ENCODE assay signal across 1 cellular context in the genomic region with DNA sequence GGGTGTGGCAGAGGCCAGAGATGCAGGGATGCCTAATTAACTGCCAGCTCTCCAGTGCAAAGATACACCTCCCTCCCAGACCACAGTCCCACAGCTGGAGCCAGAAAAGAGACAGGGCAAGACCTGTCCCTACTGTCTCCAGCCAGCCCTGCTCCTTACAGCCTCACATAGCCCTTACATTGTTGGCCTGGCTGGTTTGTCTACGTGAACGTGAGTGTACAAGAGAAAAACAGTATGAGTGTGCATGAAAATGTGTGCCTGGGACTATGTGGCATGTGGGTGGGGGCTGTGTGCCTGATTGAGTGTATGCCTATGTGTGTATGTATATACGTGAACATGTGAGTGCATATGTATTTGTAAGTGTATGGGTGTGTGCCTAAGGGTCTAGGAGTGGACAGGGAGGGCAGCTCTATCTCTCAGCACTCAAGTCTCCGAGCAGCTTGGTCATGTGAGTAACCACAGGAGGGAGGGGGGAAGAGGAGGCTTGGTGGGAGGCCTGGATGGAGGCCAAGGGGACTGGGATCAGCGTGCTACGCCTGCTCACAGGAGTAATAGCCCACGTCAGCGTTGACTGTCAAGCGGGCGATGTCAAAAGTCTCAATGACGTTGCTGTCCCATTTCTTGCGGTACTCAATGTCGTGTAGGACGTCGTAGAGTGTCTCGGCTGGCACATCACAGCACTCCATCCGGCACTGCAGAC.
A peak's percentile ranks its signal among the peaks of the same experiment; 100 is the strongest.
TF ChIP-seq lines count a peak whose summit lies in the region.

No MANE protein-coding gene starts in this region.

TF ChIP-seq in K562, 482 proteins besides CTCF, POLR2A, EP300 and RAD21 (continued from another document and continues in another):
- TF ChIP-seq MGA (IDR thresholded peaks at IDR 0.05) (peak; percentile 84), TFAP4 (CRISPR knock-in tag; IDR thresholded peaks at IDR 0.05; ENCODE audit: borderline replicate concordance) (peak; percentile 76; the same call in 1 of the 2 replicates), MEF2D (tag; conservative IDR thresholded peaks at IDR 0.05; ENCODE audit: low read depth) (peak; percentile 32; the same call in 1 of the 2 replicates), ZNF12 (CRISPR knock-in tag; IDR thresholded peaks at IDR 0.05) (peak; percentile 87), NRF1 (conservative IDR thresholded peaks at IDR 0.05 in 1 of 2, IDR thresholded peaks at IDR 0.05 in 1 of 2) (peak; percentile 83 to 87), L3MBTL2 (IDR thresholded peaks at IDR 0.05) (peak; percentile 87), ZBTB2 (IDR thresholded peaks at IDR 0.05) (peak; percentile 34; the same call in 1 of the 2 replicates), KDM2B (CRISPR knock-in tag; IDR thresholded peaks at IDR 0.05) (no peak), NFATC3 (IDR thresholded peaks at IDR 0.05) (no peak), GATAD2B (IDR thresholded peaks at IDR 0.05; ENCODE audit: borderline replicate concordance) (no peak), STAG1 (CRISPR knock-in tag; IDR thresholded peaks at IDR 0.05; ENCODE audit: borderline replicate concordance) (no peak), MTF1 (CRISPR knock-in tag; IDR thresholded peaks at IDR 0.05; ENCODE audit: borderline replicate concordance) (no peak), CXXC5 (CRISPR knock-in tag; IDR thresholded peaks at IDR 0.05) (peak; percentile 84), EP400 (IDR thresholded peaks at IDR 0.05) (peak; percentile 48; the same call in 1 of the 2 replicates), ZNF316 (IDR thresholded peaks at IDR 0.05) (peak; percentile 57)
- TF ChIP-seq, protein P1, sequence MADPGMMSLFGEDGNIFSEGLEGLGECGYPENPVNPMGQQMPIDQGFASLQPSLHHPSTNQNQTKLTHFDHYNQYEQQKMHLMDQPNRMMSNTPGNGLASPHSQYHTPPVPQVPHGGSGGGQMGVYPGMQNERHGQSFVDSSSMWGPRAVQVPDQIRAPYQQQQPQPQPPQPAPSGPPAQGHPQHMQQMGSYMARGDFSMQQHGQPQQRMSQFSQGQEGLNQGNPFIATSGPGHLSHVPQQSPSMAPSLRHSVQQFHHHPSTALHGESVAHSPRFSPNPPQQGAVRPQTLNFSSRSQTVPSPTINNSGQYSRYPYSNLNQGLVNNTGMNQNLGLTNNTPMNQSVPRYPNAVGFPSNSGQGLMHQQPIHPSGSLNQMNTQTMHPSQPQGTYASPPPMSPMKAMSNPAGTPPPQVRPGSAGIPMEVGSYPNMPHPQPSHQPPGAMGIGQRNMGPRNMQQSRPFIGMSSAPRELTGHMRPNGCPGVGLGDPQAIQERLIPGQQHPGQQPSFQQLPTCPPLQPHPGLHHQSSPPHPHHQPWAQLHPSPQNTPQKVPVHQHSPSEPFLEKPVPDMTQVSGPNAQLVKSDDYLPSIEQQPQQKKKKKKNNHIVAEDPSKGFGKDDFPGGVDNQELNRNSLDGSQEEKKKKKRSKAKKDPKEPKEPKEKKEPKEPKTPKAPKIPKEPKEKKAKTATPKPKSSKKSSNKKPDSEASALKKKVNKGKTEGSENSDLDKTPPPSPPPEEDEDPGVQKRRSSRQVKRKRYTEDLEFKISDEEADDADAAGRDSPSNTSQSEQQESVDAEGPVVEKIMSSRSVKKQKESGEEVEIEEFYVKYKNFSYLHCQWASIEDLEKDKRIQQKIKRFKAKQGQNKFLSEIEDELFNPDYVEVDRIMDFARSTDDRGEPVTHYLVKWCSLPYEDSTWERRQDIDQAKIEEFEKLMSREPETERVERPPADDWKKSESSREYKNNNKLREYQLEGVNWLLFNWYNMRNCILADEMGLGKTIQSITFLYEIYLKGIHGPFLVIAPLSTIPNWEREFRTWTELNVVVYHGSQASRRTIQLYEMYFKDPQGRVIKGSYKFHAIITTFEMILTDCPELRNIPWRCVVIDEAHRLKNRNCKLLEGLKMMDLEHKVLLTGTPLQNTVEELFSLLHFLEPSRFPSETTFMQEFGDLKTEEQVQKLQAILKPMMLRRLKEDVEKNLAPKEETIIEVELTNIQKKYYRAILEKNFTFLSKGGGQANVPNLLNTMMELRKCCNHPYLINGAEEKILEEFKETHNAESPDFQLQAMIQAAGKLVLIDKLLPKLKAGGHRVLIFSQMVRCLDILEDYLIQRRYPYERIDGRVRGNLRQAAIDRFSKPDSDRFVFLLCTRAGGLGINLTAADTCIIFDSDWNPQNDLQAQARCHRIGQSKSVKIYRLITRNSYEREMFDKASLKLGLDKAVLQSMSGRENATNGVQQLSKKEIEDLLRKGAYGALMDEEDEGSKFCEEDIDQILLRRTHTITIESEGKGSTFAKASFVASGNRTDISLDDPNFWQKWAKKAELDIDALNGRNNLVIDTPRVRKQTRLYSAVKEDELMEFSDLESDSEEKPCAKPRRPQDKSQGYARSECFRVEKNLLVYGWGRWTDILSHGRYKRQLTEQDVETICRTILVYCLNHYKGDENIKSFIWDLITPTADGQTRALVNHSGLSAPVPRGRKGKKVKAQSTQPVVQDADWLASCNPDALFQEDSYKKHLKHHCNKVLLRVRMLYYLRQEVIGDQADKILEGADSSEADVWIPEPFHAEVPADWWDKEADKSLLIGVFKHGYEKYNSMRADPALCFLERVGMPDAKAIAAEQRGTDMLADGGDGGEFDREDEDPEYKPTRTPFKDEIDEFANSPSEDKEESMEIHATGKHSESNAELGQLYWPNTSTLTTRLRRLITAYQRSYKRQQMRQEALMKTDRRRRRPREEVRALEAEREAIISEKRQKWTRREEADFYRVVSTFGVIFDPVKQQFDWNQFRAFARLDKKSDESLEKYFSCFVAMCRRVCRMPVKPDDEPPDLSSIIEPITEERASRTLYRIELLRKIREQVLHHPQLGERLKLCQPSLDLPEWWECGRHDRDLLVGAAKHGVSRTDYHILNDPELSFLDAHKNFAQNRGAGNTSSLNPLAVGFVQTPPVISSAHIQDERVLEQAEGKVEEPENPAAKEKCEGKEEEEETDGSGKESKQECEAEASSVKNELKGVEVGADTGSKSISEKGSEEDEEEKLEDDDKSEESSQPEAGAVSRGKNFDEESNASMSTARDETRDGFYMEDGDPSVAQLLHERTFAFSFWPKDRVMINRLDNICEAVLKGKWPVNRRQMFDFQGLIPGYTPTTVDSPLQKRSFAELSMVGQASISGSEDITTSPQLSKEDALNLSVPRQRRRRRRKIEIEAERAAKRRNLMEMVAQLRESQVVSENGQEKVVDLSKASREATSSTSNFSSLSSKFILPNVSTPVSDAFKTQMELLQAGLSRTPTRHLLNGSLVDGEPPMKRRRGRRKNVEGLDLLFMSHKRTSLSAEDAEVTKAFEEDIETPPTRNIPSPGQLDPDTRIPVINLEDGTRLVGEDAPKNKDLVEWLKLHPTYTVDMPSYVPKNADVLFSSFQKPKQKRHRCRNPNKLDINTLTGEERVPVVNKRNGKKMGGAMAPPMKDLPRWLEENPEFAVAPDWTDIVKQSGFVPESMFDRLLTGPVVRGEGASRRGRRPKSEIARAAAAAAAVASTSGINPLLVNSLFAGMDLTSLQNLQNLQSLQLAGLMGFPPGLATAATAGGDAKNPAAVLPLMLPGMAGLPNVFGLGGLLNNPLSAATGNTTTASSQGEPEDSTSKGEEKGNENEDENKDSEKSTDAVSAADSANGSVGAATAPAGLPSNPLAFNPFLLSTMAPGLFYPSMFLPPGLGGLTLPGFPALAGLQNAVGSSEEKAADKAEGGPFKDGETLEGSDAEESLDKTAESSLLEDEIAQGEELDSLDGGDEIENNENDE (IDR thresholded peaks at IDR 0.05; ENCODE audit: low read depth, low read length) = no peak
- TF ChIP-seq, protein P2, sequence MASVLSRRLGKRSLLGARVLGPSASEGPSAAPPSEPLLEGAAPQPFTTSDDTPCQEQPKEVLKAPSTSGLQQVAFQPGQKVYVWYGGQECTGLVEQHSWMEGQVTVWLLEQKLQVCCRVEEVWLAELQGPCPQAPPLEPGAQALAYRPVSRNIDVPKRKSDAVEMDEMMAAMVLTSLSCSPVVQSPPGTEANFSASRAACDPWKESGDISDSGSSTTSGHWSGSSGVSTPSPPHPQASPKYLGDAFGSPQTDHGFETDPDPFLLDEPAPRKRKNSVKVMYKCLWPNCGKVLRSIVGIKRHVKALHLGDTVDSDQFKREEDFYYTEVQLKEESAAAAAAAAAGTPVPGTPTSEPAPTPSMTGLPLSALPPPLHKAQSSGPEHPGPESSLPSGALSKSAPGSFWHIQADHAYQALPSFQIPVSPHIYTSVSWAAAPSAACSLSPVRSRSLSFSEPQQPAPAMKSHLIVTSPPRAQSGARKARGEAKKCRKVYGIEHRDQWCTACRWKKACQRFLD (CRISPR knock-in tag; IDR thresholded peaks at IDR 0.05) = peak; percentile 80; the same call in 1 of the 2 replicates
- TF ChIP-seq, protein P3, sequence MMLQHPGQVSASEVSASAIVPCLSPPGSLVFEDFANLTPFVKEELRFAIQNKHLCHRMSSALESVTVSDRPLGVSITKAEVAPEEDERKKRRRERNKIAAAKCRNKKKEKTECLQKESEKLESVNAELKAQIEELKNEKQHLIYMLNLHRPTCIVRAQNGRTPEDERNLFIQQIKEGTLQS (IDR thresholded peaks at IDR 0.05) = peak; percentile 15
- TF ChIP-seq, protein P3 (CRISPR knock-in tag; conservative IDR thresholded peaks at IDR 0.05) = no peak
